In genomic region chr3:128051459-128051836, GRCh38 we compare ENCODE assay signal across 8 cellular contexts. TPM values are rescaled to one million over a fixed set of nuclear protein-coding genes. Genes with fewer than 3 reads are reported as not detected.
A peak's percentile ranks its signal among the peaks of the same experiment; 100 is the strongest.
DNase-seq lines count a peak whose midpoint lies in the region; ATAC-seq and TF ChIP-seq lines count a peak whose summit lies in the region.

No MANE protein-coding gene starts in this region.

- H3K9me3 ChIP-seq in adrenal gland (replicated peaks in 1 of 3), result no peaks in the 10 kb centered on the region

- H3K36me3 ChIP-seq in adrenal gland (replicated peaks in 1 of 2) (peaks cover 0 to 13% of the 10 kb centered on the region in 2 donors), kidney epithelial cell (ENCODE audit: control insufficient read depth, insufficient read depth, low read length) (peaks cover 2% of the 10 kb centered on the region)

- TF ChIP-seq CTCF in AG09309 (IDR thresholded peaks at IDR 0.05; ENCODE audit: control insufficient read depth, insufficient read depth, low read depth, low read length, missing control alignments) (no peak), adrenal gland (IDR thresholded peaks at IDR 0.05) (no peak), kidney epithelial cell (IDR thresholded peaks at IDR 0.05; ENCODE audit: insufficient read depth, low read length, poor library complexity, severe bottlenecking) (no peak)

- intact Hi-C loops in adrenal gland (cut with DNase I), result no loop called here

- peak overlapping the region in 4 of 5 donors; percentile 38 to 99 (median 82) for H3K27ac ChIP-seq in adrenal gland

- peak; percentile 8 for ATAC-seq in HG02943 (IDR thresholded peaks at IDR 0.05; ENCODE audit: low read depth, unreplicated experiment)

- H3K4me1 ChIP-seq in adrenal gland (replicated peaks in 1 of 2), result peaks cover 25 to 39% of the 10 kb centered on the region in 2 donors

- no peaks in the 10 kb centered on the region for H3K27me3 ChIP-seq in adrenal gland
- H3K27me3 ChIP-seq in kidney epithelial cell (ENCODE audit: control insufficient read depth, insufficient read depth, low read length), result no peaks in the 10 kb centered on the region

- TF ChIP-seq POLR2A in adrenal gland (IDR thresholded peaks at IDR 0.05), result no peak

- H3K4me3 ChIP-seq in AG09309 (ENCODE audit: control insufficient read depth, low read depth, low read length) (peak overlapping the region; percentile 67), adrenal gland (peak overlapping the region; percentile 29 to 94 (median 70)), kidney epithelial cell (ENCODE audit: low read depth, low read length) (peak overlapping the region; percentile 97)

- WGBS in adrenal gland, 4 donors, result 9 to 12% (median 11%) methylated on average over 10 of the region's 10 CpGs

- DNase-seq in AG09309 (ENCODE audit: low read depth) (no peak), adrenal gland (peak in 1 of 7 donors; percentile 27), kidney epithelial cell (ENCODE audit: low read depth) (no peak), superior temporal gyrus (ENCODE audit: extremely low spot score) (peak; percentile 20), COLO829 (ENCODE audit: low spot score) (no peak), HCEC 1CT (no peak), SKM-1 (lab: John Stamatoyannopoulos, UW; ENCODE audit: unreplicated experiment) (no peak)

RNA-seq across cellular contexts. Expression of gene SEC61A1, which starts 0.8 kb away (rescaled TPM):
- 100 to 1,000 TPM; 136 to 443 (median 192) TPM for total RNA-seq in adrenal gland
- 100 to 1,000 TPM; 131 to 358 (median 139) TPM for polyA plus RNA-seq in adrenal gland
- total RNA-seq in kidney epithelial cell, result 350 and 383 TPM in 2 replicates
